Comparison of ENCODE assay signal across 12 cellular contexts in genomic region chr22:24178502-24179440, GRCh38. TPM values are rescaled to one million over a fixed set of nuclear protein-coding genes. Genes with fewer than 3 reads are reported as not detected.
DNase-seq lines count a peak whose midpoint lies in the region; ATAC-seq and TF ChIP-seq lines count a peak whose summit lies in the region.
"Had no signal": no experiment of that assay in that cellular context is flagged by ENCODE, and none has a peak within 500 bp of the region (broad histone marks: within the 10 kb centered on the region; RNA-seq: fewer than 3 reads in every experiment).

No MANE protein-coding gene starts in this region.

- H3K36me3 ChIP-seq in rectal smooth muscle tissue (ENCODE audit: control insufficient read depth, insufficient read depth, low read length): peaks cover 17% of the 10 kb centered on the region

- TF ChIP-seq POLR2A in NB4 (IDR thresholded peaks at IDR 0.05; ENCODE audit: extremely low read depth, insufficient read length): no peak

- peak overlapping the region; percentile 89 for H3K27ac ChIP-seq in rectal smooth muscle tissue (ENCODE audit: low read depth, low read length)

- H3K4me3 ChIP-seq in NB4 (ENCODE audit: low read depth, low read length): no peak overlapping the region
- no peak overlapping the region for H3K4me3 ChIP-seq in rectal smooth muscle tissue (ENCODE audit: low read length)
- H3K4me3 ChIP-seq: tibial nerve had no signal

- peak; percentile 54 for DNase-seq in DMS 273 (lab: John Stamatoyannopoulos, UW; ENCODE audit: unreplicated experiment)
- DNase-seq in DMS 273 treated with DMSO at 0.1 percent for 48 hours (lab: John Stamatoyannopoulos, UW): no peak
- peak; percentile 53 for DNase-seq in NB4 (ENCODE audit: low read depth)
- DNase-seq in dermis blood vessel endothelial cell: peak; percentile 32
- DNase-seq in stimulated activated CD4-positive, alpha-beta T cell treated with anti-CD3 and anti-CD28 coated beads, Interleukin-15, amount 100 ng/mL, for 24 hours: no peak
- DNase-seq in NCI-H2081 (lab: John Stamatoyannopoulos, UW): no peak
- DNase-seq: cerebellar nuclear complex, NCI-H345, small intestine had no signal

- no peak overlapping the region for H3K9ac ChIP-seq in rectal smooth muscle tissue (ENCODE audit: low read length)

- peak; percentile 53 for TF ChIP-seq CTCF in NB4 (IDR thresholded peaks at IDR 0.05; ENCODE audit: low read depth, low read length)

- no peak for ATAC-seq in HG02973 (IDR thresholded peaks at IDR 0.05; ENCODE audit: unreplicated experiment)

- no peaks in the 10 kb centered on the region for H3K27me3 ChIP-seq in rectal smooth muscle tissue (ENCODE audit: control insufficient read depth, insufficient read depth, low read length)
- H3K27me3 ChIP-seq: tibial nerve had no signal

- peaks cover 30% of the 10 kb centered on the region for H3K4me1 ChIP-seq in rectal smooth muscle tissue (ENCODE audit: control insufficient read depth, insufficient read depth, low read length)

RNA-seq across cellular contexts. Expression of gene SUSD2, which starts 2.5 kb away (rescaled TPM):
- total RNA-seq in dermis blood vessel endothelial cell: 0.34 and 0.60 TPM in 2 replicates

Comparison
In these comparisons a context has a peak if more than half of its experiments do, and no peak if none do; other contexts are left out.
1. DNase-seq: peak in DMS 273 (single experiment), NB4 (single experiment) and dermis blood vessel endothelial cell (single experiment); none in DMS 273 treated with DMSO at 0.1 percent for 48 hours (single experiment), stimulated activated CD4-positive, alpha-beta T cell treated with anti-CD3 and anti-CD28 coated beads, Interleukin-15, amount 100 ng/mL, for 24 hours (single experiment) and NCI-H2081 (0 of 2).